ENCODE assay signal across 11 cellular contexts in the genomic region with DNA sequence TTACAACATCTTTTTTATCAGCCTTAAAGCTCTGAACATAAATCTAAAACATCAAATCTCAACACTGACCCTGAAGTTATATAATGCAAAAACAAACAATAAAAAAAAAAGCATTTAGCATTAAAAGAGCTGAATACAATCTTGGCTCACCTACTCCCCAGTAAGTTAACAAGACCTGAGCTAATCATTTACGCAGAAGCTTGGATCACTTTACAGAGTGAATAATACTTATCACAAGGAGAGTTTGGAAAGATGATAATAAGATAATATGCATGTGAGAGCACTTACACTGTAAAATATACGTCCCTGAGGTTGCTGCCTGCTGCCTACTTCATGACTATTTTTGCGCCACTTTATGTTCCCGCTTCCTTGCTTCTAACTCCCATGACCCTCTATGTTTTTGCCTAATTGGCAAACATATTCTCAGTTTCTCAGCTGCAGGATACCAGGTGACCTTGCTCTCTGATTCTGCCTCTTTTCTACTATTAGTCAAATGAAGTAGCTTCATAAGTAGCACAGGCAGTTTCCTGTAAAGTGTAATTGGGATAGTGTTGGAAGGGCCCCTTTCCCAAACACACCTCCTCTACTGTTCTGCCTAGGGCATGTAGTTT.
"Had no signal": no experiment of that assay in that cellular context is flagged by ENCODE, and none has a peak within 500 bp of the region (broad histone marks: within the 10 kb centered on the region; RNA-seq: fewer than 3 reads in every experiment).

No MANE protein-coding gene starts in this region.

- DNase-seq: activated CD4-positive, alpha-beta T cell treated with anti-CD3 and anti-CD28 coated beads, Interleukin-2, amount 50 U/mL, for 1 hour; activated effector memory CD4-positive, alpha-beta T cell treated with Interleukin-2 at 50 U/mL for 16 hours; activated T-cell treated with anti-CD3 and anti-CD28 coated beads, Interleukin-2, amount 50 U/mL, for 1 hour; dermis blood vessel endothelial cell; esophagus squamous epithelium; foreskin fibroblast; right cardiac atrium; tibial artery had no signal

- H3K27ac ChIP-seq: esophagus squamous epithelium, neural progenitor cell, tibial artery, vagina had no signal

- H3K4me3 ChIP-seq: esophagus squamous epithelium, neural progenitor cell, tibial artery, vagina had no signal

- ATAC-seq: right cardiac atrium; stimulated activated effector memory CD8-positive, alpha-beta T cell treated with anti-CD3 and anti-CD28 coated beads, Interleukin-12 subunit alpha, Interleukin-12 subunit beta, amount 100 ng/mL, for 72 hours had no signal

- H3K9me3 ChIP-seq: esophagus squamous epithelium, tibial artery, vagina had no signal

- H3K4me1 ChIP-seq: esophagus squamous epithelium, tibial artery, vagina had no signal

- H3K36me3 ChIP-seq: esophagus squamous epithelium, neural progenitor cell, tibial artery, vagina had no signal
